Comparison of ENCODE assay signal across 22 cellular contexts in the genomic region with DNA sequence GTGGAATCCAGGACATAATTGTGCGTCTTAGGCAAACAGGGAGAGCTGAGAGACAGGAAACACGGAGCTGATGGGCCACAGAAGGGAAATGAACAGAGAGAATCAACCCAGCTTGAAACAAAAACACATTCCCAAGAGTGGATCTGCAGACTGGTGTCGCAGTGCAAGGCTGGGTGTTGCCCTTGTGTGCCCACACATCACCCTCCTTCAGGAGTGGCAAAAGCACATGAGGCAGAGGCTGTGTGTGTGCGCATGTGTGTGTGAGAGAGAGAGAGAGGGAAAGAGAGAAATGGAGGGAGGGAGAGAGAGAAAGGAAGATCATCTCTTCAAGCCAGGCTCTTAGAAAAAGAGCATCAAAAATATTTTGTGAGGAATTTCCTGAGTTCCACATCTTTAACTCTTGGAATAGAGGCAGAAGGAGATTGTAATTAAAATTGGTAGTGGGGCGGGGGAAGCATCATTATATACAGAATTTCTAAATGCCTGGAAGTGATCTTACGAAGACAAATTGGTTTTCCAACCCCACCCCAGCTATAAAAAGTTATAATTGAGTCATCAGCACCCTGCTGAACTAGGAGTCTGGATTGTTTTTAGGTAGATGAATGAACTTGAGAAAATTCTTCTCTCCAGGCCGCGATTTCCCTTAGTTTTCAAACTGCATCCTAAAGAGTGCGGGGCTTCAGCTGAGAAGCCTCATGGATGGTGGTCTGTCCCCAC.
DNase-seq lines count a peak whose midpoint lies in the region; ATAC-seq, FAIRE-seq and TF ChIP-seq lines count a peak whose summit lies in the region.
"Had no signal": no experiment of that assay in that cellular context is flagged by ENCODE, and none has a peak within 500 bp of the region (broad histone marks: within the 10 kb centered on the region; RNA-seq: fewer than 3 reads in every experiment).

No MANE protein-coding gene starts in this region.

- no peak for FAIRE-seq in HepG2 (lab: Jason Lieb, UNC)
- FAIRE-seq: A204.1, GM12891, GM18507 had no signal

- H3K27me3 Mint-ChIP-seq in activated T-helper 17 cell treated with anti-CD3 and anti-CD28 coated beads, Interleukin-2, amount 50 U/mL, for 72 hours, result peaks cover 6% of the 10 kb centered on the region

- ATAC-seq in activated T-helper 17 cell treated with anti-CD3 and anti-CD28 coated beads, Interleukin-2, amount 50 U/mL, for 72 hours (replicated peaks), result no peak
- ATAC-seq in HepG2, result no peak
- ATAC-seq: CD8-positive, alpha-beta T cell; GM23338 had no signal

- peak overlapping the region; percentile 7 for H3K56ac ChIP-seq in mesendoderm (ENCODE audit: low read length)

- DNase-seq in DMS153 (lab: John Stamatoyannopoulos, UW), result peak; percentile 14
- no peak for DNase-seq in DMS153 treated with DMSO at 0.1 percent for 48 hours (lab: John Stamatoyannopoulos, UW; ENCODE audit: unreplicated experiment)
- DNase-seq in mesendoderm, result no peak
- DNase-seq in HepG2 (ENCODE audit: low spot score), result no peak
- DNase-seq: Caco-2; CD4-positive, CD25-positive, alpha-beta regulatory T cell; CD8-positive, alpha-beta T cell; DMS53; DMS79 treated with DMSO at 0.1 percent for 48 hours; GF-D8; HFFc6 had no signal

- POLR2A ChIA-PET in HepG2 (lab: Yijun Ruan, JAX), result no interaction called here

- H3K9me3 Mint-ChIP-seq in activated T-helper 17 cell treated with anti-CD3 and anti-CD28 coated beads, Interleukin-2, amount 50 U/mL, for 72 hours, result no peaks in the 10 kb centered on the region
- H3K9me3 Mint-ChIP-seq: CD8-positive, alpha-beta T cell; GM23338; HFFc6 had no signal

- H3K27me3 ChIP-seq in mesendoderm (ENCODE audit: insufficient read depth, low read length, poor library complexity) (no peaks in the 10 kb centered on the region), HepG2 (ENCODE audit: control insufficient read depth in 1 of 2, insufficient read depth in 2 of 2, low read length in 2 of 2) (peaks cover 4 to 30% of the 10 kb centered on the region in 2 experiments; a peak in 4 of 5 replicates)
- H3K27me3 ChIP-seq: BLaER1 had no signal

- no peak overlapping the region for H2BK15ac ChIP-seq in mesendoderm (replicated peaks; ENCODE audit: low read depth)

- H2BK5ac ChIP-seq in mesendoderm (ENCODE audit: low read length), result no peak overlapping the region

- H4K20me1 ChIP-seq in HepG2 (ENCODE audit: insufficient read depth, low read length), result no peaks in the 10 kb centered on the region
- H4K20me1 ChIP-seq: BLaER1 had no signal

- TF ChIP-seq POLR2A in HepG2 (IDR thresholded peaks at IDR 0.05; ENCODE audit: insufficient read depth in 1 of 2, low read depth in 2 of 2, low read length in 2 of 2), result no peak

- no peak overlapping the region for H4K5ac ChIP-seq in mesendoderm (ENCODE audit: low read length)

- H3K79me2 ChIP-seq in mesendoderm (ENCODE audit: control insufficient read depth, insufficient read depth, low read length) (no peaks in the 10 kb centered on the region), HepG2 (ENCODE audit: insufficient read depth, low read length) (no peaks in the 10 kb centered on the region)

- TF ChIP-seq CTCF in VCaP (conservative IDR thresholded peaks at IDR 0.05) (no peak), HepG2 (CRISPR knock-in tag; IDR thresholded peaks at IDR 0.05) (no peak)

- no peak overlapping the region for H3K18ac ChIP-seq in mesendoderm (ENCODE audit: low read length)

- TF ChIP-seq RAD21 in HepG2 (CRISPR knock-in tag; IDR thresholded peaks at IDR 0.05), result no peak

- H3K36me3 Mint-ChIP-seq in activated T-helper 17 cell treated with anti-CD3 and anti-CD28 coated beads, Interleukin-2, amount 50 U/mL, for 72 hours (ENCODE audit: low read depth), result no peaks in the 10 kb centered on the region
- H3K36me3 Mint-ChIP-seq: CD4-positive, CD25-positive, alpha-beta regulatory T cell; CD8-positive, alpha-beta T cell had no signal

- H3K4me1 Mint-ChIP-seq in activated T-helper 17 cell treated with anti-CD3 and anti-CD28 coated beads, Interleukin-2, amount 50 U/mL, for 72 hours, result no peaks in the 10 kb centered on the region
- H3K4me1 Mint-ChIP-seq: B cell had no signal

- H3K36me3 ChIP-seq in mesendoderm (ENCODE audit: control insufficient read depth, insufficient read depth, low read length), result no peaks in the 10 kb centered on the region
- H3K36me3 ChIP-seq in HepG2 (replicated peaks in 1 of 2; ENCODE audit: control insufficient read depth in 1 of 2, insufficient read depth in 2 of 2, low read length in 2 of 2), result no peaks in the 10 kb centered on the region
- H3K36me3 ChIP-seq: BLaER1, HAP-1 had no signal

- CTCF ChIA-PET in HepG2 (lab: Yijun Ruan, JAX; ENCODE audit: low intra/inter-chr PET ratio, low total read pairs), result no interaction called here

- intact Hi-C loops in HepG2 (cut with micrococcal nuclease; ENCODE audit: unreplicated experiment), result loop anchor here (5.0 kb wide), 1 partner anchor 406 kb away; no protein-coding TSS in a partner anchor

- no peak overlapping the region for H2BK120ac ChIP-seq in mesendoderm (ENCODE audit: low read depth, low read length)

- H3K4me3 Mint-ChIP-seq in activated T-helper 17 cell treated with anti-CD3 and anti-CD28 coated beads, Interleukin-2, amount 50 U/mL, for 72 hours, result no peak overlapping the region
- H3K4me3 Mint-ChIP-seq: B cell; CD4-positive, CD25-positive, alpha-beta regulatory T cell; CD8-positive, alpha-beta T cell; GM23338; HFFc6 had no signal

- BruUV-seq in HepG2 (replicated peaks; lab: Mats Ljungman, UMichigan), result no TSS peak

- no peaks in the 10 kb centered on the region for H3K9me3 ChIP-seq in HepG2 (ENCODE audit: low read length)
- H3K9me3 ChIP-seq: BLaER1, Caco-2, HAP-1 had no signal

- no peak overlapping the region for H3K4ac ChIP-seq in mesendoderm (ENCODE audit: low read depth, low read length)

- H2AK5ac ChIP-seq in mesendoderm (ENCODE audit: low read length), result no peak overlapping the region

- no peak overlapping the region for H3K27ac Mint-ChIP-seq in activated T-helper 17 cell treated with anti-CD3 and anti-CD28 coated beads, Interleukin-2, amount 50 U/mL, for 72 hours
- H3K27ac Mint-ChIP-seq: B cell; CD4-positive, CD25-positive, alpha-beta regulatory T cell; CD8-positive, alpha-beta T cell; GM23338; HFFc6 had no signal

- no CpG with 5 or more reads among the region's 9 CpGs for WGBS in mesendoderm (ENCODE audit: extremely low coverage, insufficient coverage, low lambda C conversion rate)
- 8% methylated on average over 9 of the region's 9 CpGs for WGBS in HepG2 (ENCODE audit: low lambda C conversion rate)

- no peak overlapping the region for H3K9ac ChIP-seq in mesendoderm (ENCODE audit: low read length)
- H3K9ac ChIP-seq in HepG2 (ENCODE audit: insufficient read depth, low read depth, low read length), result no peak overlapping the region
- H3K9ac ChIP-seq: BLaER1 had no signal

- TF ChIP-seq EP300 in HepG2 (IDR thresholded peaks at IDR 0.05; ENCODE audit: low read depth in 2 of 2, low read length in 2 of 2) (no peak), HepG2 (CRISPR knock-in tag; IDR thresholded peaks at IDR 0.05; ENCODE audit: borderline replicate concordance) (no peak)

- H3K4me1 ChIP-seq in mesendoderm (ENCODE audit: control insufficient read depth, low read depth, low read length) (no peaks in the 10 kb centered on the region), HepG2 (ENCODE audit: insufficient read depth, low read length) (no peaks in the 10 kb centered on the region)
- H3K4me1 ChIP-seq: Caco-2, HAP-1 had no signal

- in situ Hi-C loops in HepG2 (cut with HindIII; ENCODE audit: extremely low pct_ligation_motif_present, low pct_unique_long_range_greater_than_20kb), result loop anchor here (5.0 kb wide), 3 partner anchors 111 to 466 kb away; no protein-coding TSS in a partner anchor

- H3K79me1 ChIP-seq in mesendoderm (ENCODE audit: low read length), result no peaks in the 10 kb centered on the region

- no peak overlapping the region for H2AFZ ChIP-seq in HepG2 (ENCODE audit: low read length)
- H2AFZ ChIP-seq: GM23338 had no signal

- no peak overlapping the region for H3K23ac ChIP-seq in mesendoderm (ENCODE audit: low read length)

- H3K27ac ChIP-seq in VCaP, result peak overlapping the region; percentile 31; the same call in 1 of the 2 replicates
- no peak overlapping the region for H3K27ac ChIP-seq in mesendoderm (ENCODE audit: low read depth, low read length)
- H3K27ac ChIP-seq in HepG2 (ENCODE audit: extremely low read length, insufficient read depth, low read length), result no peak overlapping the region
- H3K27ac ChIP-seq: 22Rv1, BLaER1, C4-2B had no signal

- H3K4me2 ChIP-seq in mesendoderm (ENCODE audit: low read length) (no peak overlapping the region), HepG2 (ENCODE audit: low read depth, low read length) (no peak overlapping the region)
- H3K4me2 ChIP-seq: BLaER1, GM23338 had no signal

- H3K4me3 ChIP-seq in mesendoderm (ENCODE audit: low read length), result no peak overlapping the region
- H3K4me3 ChIP-seq in HepG2 (replicated peaks in 1 of 3; ENCODE audit: insufficient read depth in 1 of 3, low read depth in 2 of 3, low read length in 3 of 3), result no peak overlapping the region
- H3K4me3 ChIP-seq: BLaER1, GM23338, HAP-1 had no signal

- no peak overlapping the region for H4K8ac ChIP-seq in mesendoderm (ENCODE audit: low read depth, low read length)

TF ChIP-seq in HepG2, 621 proteins besides CTCF, POLR2A, EP300 and RAD21 (continues in another document):
- TF ChIP-seq MED8 (CRISPR knock-in tag; IDR thresholded peaks at IDR 0.05; ENCODE audit: insufficient replicate concordance) (no peak), ZNF597 (CRISPR knock-in tag; IDR thresholded peaks at IDR 0.05) (no peak), TEAD3 (CRISPR knock-in tag; optimal IDR thresholded peaks at IDR 0.05; ENCODE audit: borderline replicate concordance) (no peak), ARNTL (CRISPR knock-in tag; IDR thresholded peaks at IDR 0.05) (no peak), ATAD3A (CRISPR knock-in tag; IDR thresholded peaks at IDR 0.05) (no peak), HES4 (CRISPR knock-in tag; IDR thresholded peaks at IDR 0.05; ENCODE audit: borderline replicate concordance) (no peak), FOXO1 (CRISPR knock-in tag; IDR thresholded peaks at IDR 0.05) (no peak), ZNF629 (CRISPR knock-in tag; conservative IDR thresholded peaks at IDR 0.05) (no peak), ZNF891 (CRISPR knock-in tag; IDR thresholded peaks at IDR 0.05) (no peak), JUNB (CRISPR knock-in tag; IDR thresholded peaks at IDR 0.05; ENCODE audit: borderline replicate concordance) (no peak), HNRNPH1 (optimal IDR thresholded peaks at IDR 0.05; ENCODE audit: low read depth, low read length) (no peak)
